ENCODE assay signal across 1 cellular context in the genomic region with DNA sequence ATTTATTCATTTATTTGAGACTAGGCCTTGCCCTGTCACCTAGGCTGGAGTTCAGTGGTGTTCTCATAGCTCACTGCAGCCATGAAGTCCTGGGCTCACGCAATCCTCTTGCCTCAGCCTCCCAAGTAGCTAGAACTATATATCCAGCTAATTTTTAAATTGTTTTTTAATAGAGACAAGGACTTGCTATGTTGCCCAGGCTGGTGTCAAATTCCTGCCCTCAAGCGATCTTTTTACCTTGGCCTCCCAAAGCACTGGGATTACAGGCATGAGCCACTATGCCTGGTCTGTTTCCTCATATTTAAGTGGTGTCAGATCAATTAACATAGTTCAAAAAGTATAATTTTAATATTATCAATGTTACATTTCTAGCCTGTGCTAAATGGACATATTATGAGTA.
TF ChIP-seq lines count a peak whose summit lies in the region.

No MANE protein-coding gene starts in this region.

TF ChIP-seq in GM23338, 12 proteins besides CTCF, POLR2A, EP300 and RAD21 (continued from another document):
- no peak for TF ChIP-seq ZNF462 (CRISPR knock-in tag; IDR thresholded peaks at IDR 0.05)
- no peak for TF ChIP-seq POLR2AphosphoS5 (IDR thresholded peaks at IDR 0.05; ENCODE audit: low read depth)
- TF ChIP-seq CREB1 (CRISPR knock-in tag; IDR thresholded peaks at IDR 0.05; ENCODE audit: low read depth), result no peak
- TF ChIP-seq EZH2 (IDR thresholded peaks at IDR 0.05; ENCODE audit: low read depth, unreplicated experiment), result no peak
- no peak for TF ChIP-seq NANOG (IDR thresholded peaks at IDR 0.05; ENCODE audit: borderline replicate concordance)
- no peak for TF ChIP-seq EZH2phosphoT487 (IDR thresholded peaks at IDR 0.05; ENCODE audit: unreplicated experiment)
- no peak for TF ChIP-seq ETS1 (IDR thresholded peaks at IDR 0.05)
